In the genomic region with DNA sequence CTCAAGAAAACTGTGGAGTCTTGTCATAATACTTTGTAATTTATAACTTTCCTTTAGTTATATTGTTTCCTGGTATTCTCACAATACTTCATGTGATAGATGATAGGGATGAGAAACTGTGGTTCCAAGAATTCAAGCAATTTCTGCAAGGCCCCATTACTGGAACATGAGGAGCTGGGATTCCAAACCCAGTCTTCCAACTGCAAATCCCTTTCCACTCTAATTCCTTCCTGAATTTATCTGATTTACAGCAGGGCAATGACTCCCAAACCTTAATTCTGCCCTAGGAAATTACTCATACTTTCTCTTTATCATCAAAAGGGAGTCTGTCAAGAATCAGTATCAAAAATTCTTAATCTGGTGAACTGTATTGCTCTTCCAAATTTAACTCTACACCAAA, we compare ENCODE assay signal across 2 cellular contexts.
TF ChIP-seq lines count a peak whose summit lies in the region.

No MANE protein-coding gene starts in this region.

TF ChIP-seq in endothelial cell of umbilical vein, 7 proteins besides CTCF, POLR2A, EP300 and RAD21:
- TF ChIP-seq MYC (IDR thresholded peaks at IDR 0.05; ENCODE audit: low read depth, low read length), result no peak
- no peak for TF ChIP-seq GATA2 (IDR thresholded peaks at IDR 0.05; ENCODE audit: insufficient read depth, insufficient read length, low read depth, low read length)
- no peak for TF ChIP-seq POLR2AphosphoS5 (IDR thresholded peaks at IDR 0.05; ENCODE audit: insufficient read depth, low read depth, low read length)
- no peak for TF ChIP-seq FOS (IDR thresholded peaks at IDR 0.05; ENCODE audit: borderline replicate concordance, insufficient read depth, low read length)
- TF ChIP-seq, protein P1, sequence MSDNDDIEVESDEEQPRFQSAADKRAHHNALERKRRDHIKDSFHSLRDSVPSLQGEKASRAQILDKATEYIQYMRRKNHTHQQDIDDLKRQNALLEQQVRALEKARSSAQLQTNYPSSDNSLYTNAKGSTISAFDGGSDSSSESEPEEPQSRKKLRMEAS (IDR thresholded peaks at IDR 0.05; ENCODE audit: insufficient read depth, insufficient read length), result no peak
- no peak for TF ChIP-seq JUN (IDR thresholded peaks at IDR 0.05; ENCODE audit: borderline replicate concordance, insufficient read depth, insufficient read length, low read depth)
- no peak for TF ChIP-seq EZH2 (IDR thresholded peaks at IDR 0.05; ENCODE audit: borderline replicate concordance, low read depth, low read length, severe bottlenecking)
TF ChIP-seq in endothelial cell of umbilical vein: peak in this region for 0.

TF ChIP-seq in HEK293T, 16 proteins besides CTCF, POLR2A, EP300 and RAD21:
- TF ChIP-seq, protein P2, sequence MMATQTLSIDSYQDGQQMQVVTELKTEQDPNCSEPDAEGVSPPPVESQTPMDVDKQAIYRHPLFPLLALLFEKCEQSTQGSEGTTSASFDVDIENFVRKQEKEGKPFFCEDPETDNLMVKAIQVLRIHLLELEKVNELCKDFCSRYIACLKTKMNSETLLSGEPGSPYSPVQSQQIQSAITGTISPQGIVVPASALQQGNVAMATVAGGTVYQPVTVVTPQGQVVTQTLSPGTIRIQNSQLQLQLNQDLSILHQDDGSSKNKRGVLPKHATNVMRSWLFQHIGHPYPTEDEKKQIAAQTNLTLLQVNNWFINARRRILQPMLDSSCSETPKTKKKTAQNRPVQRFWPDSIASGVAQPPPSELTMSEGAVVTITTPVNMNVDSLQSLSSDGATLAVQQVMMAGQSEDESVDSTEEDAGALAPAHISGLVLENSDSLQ (IDR thresholded peaks at IDR 0.05), result no peak
- no peak for TF ChIP-seq FOXM1 (IDR thresholded peaks at IDR 0.05; ENCODE audit: borderline replicate concordance)
- TF ChIP-seq ELF4 (IDR thresholded peaks at IDR 0.05), result no peak
- TF ChIP-seq CTBP1 (IDR thresholded peaks at IDR 0.05; ENCODE audit: borderline replicate concordance), result no peak
- no peak for TF ChIP-seq FOXA1 (IDR thresholded peaks at IDR 0.05)
- TF ChIP-seq NFRKB (IDR thresholded peaks at IDR 0.05), result no peak
- no peak for TF ChIP-seq TARDBP (IDR thresholded peaks at IDR 0.05)
- no peak for TF ChIP-seq FOXK2 (IDR thresholded peaks at IDR 0.05)
- TF ChIP-seq BHLHE40 (IDR thresholded peaks at IDR 0.05; ENCODE audit: borderline replicate concordance), result no peak
- TF ChIP-seq HDGF (IDR thresholded peaks at IDR 0.05; ENCODE audit: borderline replicate concordance), result no peak
